In the genomic region with DNA sequence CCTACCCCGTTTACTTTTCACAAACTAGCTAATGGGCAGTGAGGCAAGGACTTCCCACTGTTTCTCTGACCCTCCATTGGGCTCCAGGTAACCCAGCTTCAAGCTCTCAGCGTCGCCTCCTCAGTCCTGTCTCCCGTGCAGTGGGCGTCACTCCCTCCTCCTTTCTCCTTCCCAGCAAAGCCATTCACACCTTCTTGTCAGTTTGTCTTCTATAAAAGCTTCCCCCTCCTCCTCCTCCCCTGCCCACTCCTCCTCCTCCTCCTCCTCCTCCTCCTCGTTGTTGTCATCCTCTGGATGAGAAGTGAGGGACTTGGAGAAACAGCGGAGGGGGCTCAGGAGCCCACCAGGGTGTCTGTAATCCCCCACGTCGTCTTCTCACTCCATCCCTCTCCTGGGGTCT, we compare ENCODE assay signal across 1 cellular context.
TF ChIP-seq lines count a peak whose summit lies in the region.

No MANE protein-coding gene starts in this region.

TF ChIP-seq in K562, 482 proteins besides CTCF, POLR2A, EP300 and RAD21:
- TF ChIP-seq ZNF24 (IDR thresholded peaks at IDR 0.05) = no peak
- TF ChIP-seq ZNF263 (CRISPR knock-in tag; IDR thresholded peaks at IDR 0.05; ENCODE audit: borderline replicate concordance) = peak; percentile 90
- TF ChIP-seq, protein P1, sequence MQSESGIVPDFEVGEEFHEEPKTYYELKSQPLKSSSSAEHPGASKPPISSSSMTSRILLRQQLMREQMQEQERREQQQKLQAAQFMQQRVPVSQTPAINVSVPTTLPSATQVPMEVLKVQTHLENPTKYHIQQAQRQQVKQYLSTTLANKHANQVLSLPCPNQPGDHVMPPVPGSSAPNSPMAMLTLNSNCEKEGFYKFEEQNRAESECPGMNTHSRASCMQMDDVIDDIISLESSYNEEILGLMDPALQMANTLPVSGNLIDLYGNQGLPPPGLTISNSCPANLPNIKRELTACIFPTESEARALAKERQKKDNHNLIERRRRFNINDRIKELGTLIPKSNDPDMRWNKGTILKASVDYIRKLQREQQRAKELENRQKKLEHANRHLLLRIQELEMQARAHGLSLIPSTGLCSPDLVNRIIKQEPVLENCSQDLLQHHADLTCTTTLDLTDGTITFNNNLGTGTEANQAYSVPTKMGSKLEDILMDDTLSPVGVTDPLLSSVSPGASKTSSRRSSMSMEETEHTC (IDR thresholded peaks at IDR 0.05) = no peak
- no peak for TF ChIP-seq TAF15 (IDR thresholded peaks at IDR 0.05; ENCODE audit: low read depth, low read length)
- TF ChIP-seq, protein P2, sequence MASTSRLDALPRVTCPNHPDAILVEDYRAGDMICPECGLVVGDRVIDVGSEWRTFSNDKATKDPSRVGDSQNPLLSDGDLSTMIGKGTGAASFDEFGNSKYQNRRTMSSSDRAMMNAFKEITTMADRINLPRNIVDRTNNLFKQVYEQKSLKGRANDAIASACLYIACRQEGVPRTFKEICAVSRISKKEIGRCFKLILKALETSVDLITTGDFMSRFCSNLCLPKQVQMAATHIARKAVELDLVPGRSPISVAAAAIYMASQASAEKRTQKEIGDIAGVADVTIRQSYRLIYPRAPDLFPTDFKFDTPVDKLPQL (IDR thresholded peaks at IDR 0.05; ENCODE audit: extremely low read depth, insufficient read length) = no peak
- peak; percentile 58; the same call in 1 of the 2 replicates for TF ChIP-seq EGR1 (conservative IDR thresholded peaks at IDR 0.05)
- TF ChIP-seq MCM3 (IDR thresholded peaks at IDR 0.05) = no peak
- TF ChIP-seq ZNF134 (CRISPR knock-in tag; conservative IDR thresholded peaks at IDR 0.05) = no peak
